24 cellular contexts compared by ENCODE assay signal in genomic region chr4:15109583-15109982, GRCh38.
"Had no signal": no experiment of that assay in that cellular context is flagged by ENCODE, and none has a peak within 500 bp of the region (broad histone marks: within the 10 kb centered on the region; RNA-seq: fewer than 3 reads in every experiment).

No MANE protein-coding gene starts in this region.

- H3K9ac ChIP-seq: parathyroid adenoma had no signal

- ATAC-seq: heart right ventricle; left cardiac atrium; left lung; naive thymus-derived CD4-positive, alpha-beta T cell; natural killer cell treated with Interleukin-12 subunit alpha and Interleukin-12 subunit beta and Interleukin-15 and Interleukin-18, amount 100 ng/mL, for 72 hours; psoas muscle; sciatic nerve; stimulated activated effector memory CD8-positive, alpha-beta T cell treated with anti-CD3 and anti-CD28 coated beads, Interleukin-12 subunit alpha, Interleukin-12 subunit beta, amount 100 ng/mL, for 72 hours had no signal

- H3K4me3 ChIP-seq: heart right ventricle, left lung, lung, mucosa of descending colon, psoas muscle, right atrium auricular region, skin epidermis, spleen, suprapubic skin, thoracic aorta, tibial artery, uterus had no signal

- H3K4me1 ChIP-seq: heart right ventricle, left lung, parathyroid adenoma, psoas muscle, right atrium auricular region, spleen, suprapubic skin, tibial artery, uterus had no signal

- H3K27ac ChIP-seq: heart right ventricle, left lung, parathyroid adenoma, psoas muscle, right atrium auricular region, skin epidermis, spleen, suprapubic skin, thoracic aorta, tibial artery, uterus had no signal

- DNase-seq: heart right ventricle; hippocampal formation; kidney glomerular epithelial cell; left cardiac atrium; left lung; midbrain; naive thymus-derived CD4-positive, alpha-beta T cell; occipital lobe; psoas muscle; spleen; stimulated activated CD4-positive, alpha-beta T cell treated with anti-CD3 and anti-CD28 coated beads, Interleukin-4, amount 100 ng/mL, for 24 hours; stimulated activated naive CD4-positive, alpha-beta T cell; tibial artery; uterus had no signal

- H2AFZ ChIP-seq: parathyroid adenoma had no signal

- H3K27me3 ChIP-seq: heart right ventricle, left lung, right atrium auricular region, spleen, suprapubic skin, tibial artery, uterus had no signal

- H3K9me3 ChIP-seq: heart right ventricle, left lung, mucosa of descending colon, psoas muscle, right atrium auricular region, spleen, suprapubic skin, thoracic aorta, tibial artery, uterus had no signal

- H3K36me3 ChIP-seq: heart right ventricle, left lung, right atrium auricular region, spleen, suprapubic skin, thoracic aorta, tibial artery, uterus had no signal
